Comparison of ENCODE assay signal across 6 cellular contexts in genomic region chr3:18861137-18861536, GRCh38.
"Had no signal": no experiment of that assay in that cellular context is flagged by ENCODE, and none has a peak within 500 bp of the region (broad histone marks: within the 10 kb centered on the region; RNA-seq: fewer than 3 reads in every experiment).

No MANE protein-coding gene starts in this region.

- H3K27ac ChIP-seq: HL-60, KMS-11 had no signal

- FAIRE-seq: HTR-8/SVneo had no signal

- H3K4me2 ChIP-seq: KMS-11 had no signal

- H3K9ac ChIP-seq: KMS-11 had no signal

- DNase-seq: IMR-90, KBM-7, KG1 had no signal
